In genomic region chr10:61986788-61987187, GRCh38 we compare ENCODE assay signal across 1 cellular context.
TF ChIP-seq lines count a peak whose summit lies in the region.

No MANE protein-coding gene starts in this region.

TF ChIP-seq in WTC11, 78 proteins besides CTCF, POLR2A, EP300 and RAD21 (continued from another document):
- TF ChIP-seq ATF2 (CRISPR knock-in tag; IDR thresholded peaks at IDR 0.05; ENCODE audit: borderline replicate concordance, low read depth): no peak
- no peak for TF ChIP-seq NR2C2 (CRISPR knock-in tag; IDR thresholded peaks at IDR 0.05)
- TF ChIP-seq CDX4 (CRISPR knock-in tag; IDR thresholded peaks at IDR 0.05; ENCODE audit: borderline replicate concordance): no peak
